ENCODE assay signal across 8 cellular contexts in the genomic region with DNA sequence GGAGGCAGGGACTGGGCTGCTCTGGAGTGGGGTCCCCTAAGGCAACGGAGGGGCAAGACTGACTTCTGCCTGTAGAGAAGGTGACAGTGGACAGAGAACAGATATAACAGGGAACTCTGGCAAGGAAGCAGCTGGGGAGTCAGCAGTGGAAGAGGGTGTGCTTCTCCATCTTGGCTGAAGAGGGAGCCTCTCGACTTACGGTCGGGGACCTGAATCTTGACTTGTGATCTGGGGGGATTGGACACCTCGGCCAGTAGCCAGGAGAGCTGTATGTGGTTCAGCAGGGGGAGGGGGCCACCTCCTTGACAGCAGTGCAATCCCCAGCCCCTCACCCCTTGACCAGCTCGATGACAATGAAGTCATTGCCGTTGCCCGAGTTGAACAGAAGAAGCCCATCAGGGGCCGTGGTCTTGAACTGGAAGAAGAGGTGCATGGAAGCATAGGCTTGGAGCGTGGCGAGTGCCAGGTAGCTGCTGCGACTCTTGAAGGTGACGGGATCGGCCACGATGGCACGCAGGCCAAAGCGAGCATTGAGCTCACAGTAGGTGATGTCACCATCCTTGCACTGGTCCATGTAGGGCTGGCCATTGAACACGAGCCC.
DNase-seq lines count a peak whose midpoint lies in the region; ATAC-seq and TF ChIP-seq lines count a peak whose summit lies in the region.

No MANE protein-coding gene starts in this region.

- ATAC-seq in HG03432 (IDR thresholded peaks at IDR 0.05; ENCODE audit: unreplicated experiment) (no peak), HG03108 (IDR thresholded peaks at IDR 0.05; ENCODE audit: unreplicated experiment) (no peak)

- peaks cover 3% of the 10 kb centered on the region; the same call in 1 of the 2 replicates for H3K27me3 ChIP-seq in PC-9 (ENCODE audit: insufficient read depth, low read depth)

- no peaks in the 10 kb centered on the region for H3K79me2 ChIP-seq in PC-9 (ENCODE audit: low read depth)

- H3K4me1 Mint-ChIP-seq in glutamatergic neuron (ENCODE audit: low read depth, unreplicated experiment): peaks cover 29% of the 10 kb centered on the region

- intact Hi-C loops in PC-9 (cut with micrococcal nuclease; ENCODE audit: unreplicated experiment): loop anchor here (5.0 kb wide), 1 partner anchor 91 kb away; the partner anchor contains the start of gene RASGRP2

- peak; percentile 52 for TF ChIP-seq CTCF in 22Rv1 (IDR thresholded peaks at IDR 0.05)
- TF ChIP-seq CTCF in GM12864 (IDR thresholded peaks at IDR 0.05; ENCODE audit: low read depth, low read length, missing control alignments): peak; percentile 68
- peak; percentile 74 for TF ChIP-seq CTCF in PC-9 (conservative IDR thresholded peaks at IDR 0.05)
- peak; percentile 52 for TF ChIP-seq CTCF in glutamatergic neuron (IDR thresholded peaks at IDR 0.05; ENCODE audit: partially characterized antibody, unreplicated experiment)

- DNase-seq in GM12864 (ENCODE audit: low read depth) (no peak), PC-9 (peak in 1 of 2 experiments; percentile 37), glutamatergic neuron (peak; percentile 45), NCI-H446 treated with DMSO at 0.1 percent for 48 hours (lab: John Stamatoyannopoulos, UW) (no peak)
- no peak for DNase-seq in activated T-cell treated with anti-CD3 and anti-CD28 coated beads, Interleukin-2, amount 50 U/mL, for 1 hour

- no peak overlapping the region for H3K4me3 Mint-ChIP-seq in glutamatergic neuron (ENCODE audit: unreplicated experiment)

- peaks cover 4% of the 10 kb centered on the region for H3K4me1 ChIP-seq in PC-9 (replicated peaks; ENCODE audit: insufficient read depth)

- H3K36me3 ChIP-seq in PC-9 (ENCODE audit: low read depth): no peaks in the 10 kb centered on the region

- H4K20me1 ChIP-seq in PC-9 (ENCODE audit: insufficient read depth): no peaks in the 10 kb centered on the region

- H3K27ac ChIP-seq in 22Rv1 (no peak overlapping the region), PC-9 (no peak overlapping the region)

- H3K4me3 ChIP-seq in GM12864 (ENCODE audit: low read depth, low read length) (no peak overlapping the region), PC-9 (no peak overlapping the region)

- H3F3A ChIP-seq in PC-9 (ENCODE audit: insufficient read depth, low read depth): peaks cover 12% of the 10 kb centered on the region; the same call in 1 of the 2 replicates

- no peaks in the 10 kb centered on the region for H3K9me2 ChIP-seq in PC-9 (ENCODE audit: insufficient read depth)

- H3K9me3 ChIP-seq in PC-9 (ENCODE audit: insufficient read depth, low read depth): no peaks in the 10 kb centered on the region

- H2AFZ ChIP-seq in PC-9: no peak overlapping the region

- CTCF ChIA-PET in PC-9 (lab: Charles Lee): interaction anchor here (0.9 to 3.2 kb wide), 4 partner anchors 14 to 202 kb away, joined by 3 to 9 read pairs (median 4); no protein-coding TSS in a partner anchor

- no peaks in the 10 kb centered on the region for H3K36me3 Mint-ChIP-seq in glutamatergic neuron (ENCODE audit: unreplicated experiment)

- POLR2A ChIA-PET in PC-9 (lab: Charles Lee; ENCODE audit: unreplicated experiment): interaction anchor here (0.5 to 0.6 kb wide), 2 partner anchors 184 to 350 kb away, joined by 4 to 19 read pairs; no protein-coding TSS in a partner anchor

- peaks cover 13% of the 10 kb centered on the region for H3K27me3 Mint-ChIP-seq in glutamatergic neuron (ENCODE audit: unreplicated experiment)

- H3K4me2 ChIP-seq in PC-9: no peak overlapping the region

- H3K9me3 Mint-ChIP-seq in glutamatergic neuron (ENCODE audit: unreplicated experiment): peaks cover 8% of the 10 kb centered on the region

- no TSS peak for BruUV-seq in PC-9 (replicated peaks; lab: Mats Ljungman, UMichigan)

- H3K27ac Mint-ChIP-seq in glutamatergic neuron (ENCODE audit: unreplicated experiment): no peak overlapping the region
